In genomic region chr12:109309441-109310246, GRCh38 we compare ENCODE assay signal across 8 cellular contexts. TPM values are rescaled to one million over a fixed set of nuclear protein-coding genes. Genes with fewer than 3 reads are reported as not detected.
DNase-seq lines count a peak whose midpoint lies in the region; ATAC-seq and TF ChIP-seq lines count a peak whose summit lies in the region.

No MANE protein-coding gene starts in this region.

- no peak for TF ChIP-seq POLR2A in IMR-90 (IDR thresholded peaks at IDR 0.05; ENCODE audit: low read depth, low read length)
- no peak for TF ChIP-seq POLR2A in right lobe of liver (IDR thresholded peaks at IDR 0.05)

- H3K27me3 ChIP-seq in IMR-90 (ENCODE audit: control insufficient read depth, insufficient read depth, low read length) (peaks cover 73% of the 10 kb centered on the region), right lobe of liver (no peaks in the 10 kb centered on the region)

- CTCF ChIA-PET in IMR-90 (lab: Yijun Ruan, JAX) = no interaction called here

- no peak overlapping the region for H4K5ac ChIP-seq in IMR-90 (ENCODE audit: low read depth, low read length)

- H3K4me3 ChIP-seq in IMR-90 (ENCODE audit: insufficient read depth, low read depth, low read length) (no peak overlapping the region; the same call in 1 of the 2 replicates), right lobe of liver (peak overlapping the region; percentile 16 to 45 (median 31))

- peaks cover 69 to 88% (median 80%) of the 10 kb centered on the region in 3 donors for H3K27me3 Mint-ChIP-seq in CD14-positive monocyte (ENCODE audit: low read depth in 3 of 3)
- H3K27me3 Mint-ChIP-seq in activated naive CD8-positive, alpha-beta T cell treated with anti-CD3 and anti-CD28 coated beads, Interleukin-2, amount 50 U/mL, for 24 hours = peaks cover 60% of the 10 kb centered on the region
- peaks cover 62% of the 10 kb centered on the region for H3K27me3 Mint-ChIP-seq in type B pancreatic cell

- no peak overlapping the region for H2BK15ac ChIP-seq in IMR-90 (ENCODE audit: low read depth, low read length)

- no peak overlapping the region for H2AK5ac ChIP-seq in IMR-90 (ENCODE audit: low read depth, low read length)

- H3K14ac ChIP-seq in IMR-90 (replicated peaks; ENCODE audit: low read depth, low read length) = no peak overlapping the region

- H4K20me1 ChIP-seq in IMR-90 (ENCODE audit: insufficient read depth, low read length) = no peaks in the 10 kb centered on the region

- H2AK9ac ChIP-seq in IMR-90 (replicated peaks; ENCODE audit: low read depth, low read length, poor library complexity) = no peak overlapping the region

- H3K4me3 Mint-ChIP-seq in CD14-positive monocyte = peak overlapping the region; percentile 73 to 95
- H3K4me3 Mint-ChIP-seq in activated naive CD8-positive, alpha-beta T cell treated with anti-CD3 and anti-CD28 coated beads, Interleukin-2, amount 50 U/mL, for 24 hours = peak overlapping the region; percentile 80
- H3K4me3 Mint-ChIP-seq in type B pancreatic cell = peak overlapping the region; percentile 96

- dilution Hi-C loops in IMR-90 (cut with HindIII; ENCODE audit: low sequenced_read_pairs, unreplicated experiment) = no loop called here

- WGBS in IMR-90 (ENCODE audit: extremely low coverage in 2 of 2, insufficient read length in 1 of 2), 2 experiments = 1% methylated on average over 45 of the region's 95 CpGs; no CpG with 5 or more reads in 1 of the 2 experiments
- 0% methylated on average over 13 of the region's 95 CpGs for WGBS in right lobe of liver (ENCODE audit: insufficient coverage, low coverage, low lambda C conversion rate, missing lambda C conversion rate)

- H3K23ac ChIP-seq in IMR-90 (ENCODE audit: low read depth, low read length) = no peak overlapping the region

- no peak overlapping the region for H4K91ac ChIP-seq in IMR-90 (ENCODE audit: insufficient read depth, low read depth, low read length)

- no peaks in the 10 kb centered on the region for H3K79me1 ChIP-seq in IMR-90 (ENCODE audit: low read depth in 1 of 2, low read length in 2 of 2)

- DNase-seq in CD14-positive monocyte (ENCODE audit: low spot score) (no peak), IMR-90 (no peak), right lobe of liver (no peak), type B pancreatic cell (ENCODE audit: extremely low spot score, unreplicated experiment) (no peak), EL (no peak)
- DNase-seq in activated naive CD8-positive, alpha-beta T cell treated with anti-CD3 and anti-CD28 coated beads, Interleukin-2, amount 50 U/mL, for 24 hours = peak; percentile 9

- peak overlapping the region; percentile 75 for H2AFZ ChIP-seq in IMR-90 (replicated peaks; ENCODE audit: low read length, poor library complexity)

- TF ChIP-seq CTCF in CD14-positive monocyte (IDR thresholded peaks at IDR 0.05) (no peak), IMR-90 (conservative IDR thresholded peaks at IDR 0.05; ENCODE audit: low read depth, low read length) (no peak), right lobe of liver (IDR thresholded peaks at IDR 0.05) (no peak), type B pancreatic cell (conservative IDR thresholded peaks at IDR 0.05) (no peak)

- H3K4me1 Mint-ChIP-seq in CD14-positive monocyte (peaks cover 14% of the 10 kb centered on the region), type B pancreatic cell (ENCODE audit: unreplicated experiment) (peaks cover 6% of the 10 kb centered on the region)
- peaks cover 9% of the 10 kb centered on the region for H3K4me1 Mint-ChIP-seq in activated naive CD8-positive, alpha-beta T cell treated with anti-CD3 and anti-CD28 coated beads, Interleukin-2, amount 50 U/mL, for 24 hours

- no peak overlapping the region for H2BK20ac ChIP-seq in IMR-90 (ENCODE audit: low read depth, low read length)

- H3K36me3 ChIP-seq in IMR-90 (ENCODE audit: control insufficient read depth, insufficient read depth, low read length) (no peaks in the 10 kb centered on the region), right lobe of liver (no peaks in the 10 kb centered on the region)

- no peak for TF ChIP-seq RAD21 in IMR-90 (IDR thresholded peaks at IDR 0.05; ENCODE audit: low read length)

- ATAC-seq in IMR-90 (ENCODE audit: low read depth) (peak; percentile 44), right lobe of liver (peak; percentile 36 to 65 (median 64)), HG03520 (IDR thresholded peaks at IDR 0.05; ENCODE audit: unreplicated experiment) (no peak), HG03039 (IDR thresholded peaks at IDR 0.05; ENCODE audit: unreplicated experiment) (no peak)
- ATAC-seq in activated naive CD8-positive, alpha-beta T cell treated with anti-CD3 and anti-CD28 coated beads, Interleukin-2, amount 50 U/mL, for 24 hours = no peak

- peak overlapping the region; percentile 67; the same call in 1 of the 2 replicates for H3K4me2 ChIP-seq in IMR-90 (ENCODE audit: low read depth, low read length)

- H3K4ac ChIP-seq in IMR-90 (ENCODE audit: low read depth, low read length) = no peak overlapping the region

- H2BK120ac ChIP-seq in IMR-90 (ENCODE audit: low read depth, low read length) = no peak overlapping the region

- BruUV-seq in IMR-90 (replicated peaks; lab: Mats Ljungman, UMichigan) = no TSS peak

- H3K9me3 Mint-ChIP-seq in CD14-positive monocyte (peaks cover 0 to 9% (median 3%) of the 10 kb centered on the region in 7 donors), type B pancreatic cell (no peaks in the 10 kb centered on the region)
- no peaks in the 10 kb centered on the region for H3K9me3 Mint-ChIP-seq in activated naive CD8-positive, alpha-beta T cell treated with anti-CD3 and anti-CD28 coated beads, Interleukin-2, amount 50 U/mL, for 24 hours

- H3K9me3 ChIP-seq in IMR-90 (ENCODE audit: control insufficient read depth, insufficient read depth, low read length) = no peaks in the 10 kb centered on the region
- H3K9me3 ChIP-seq in right lobe of liver = no peaks in the 10 kb centered on the region

- H3K36me3 Mint-ChIP-seq in CD14-positive monocyte = peaks cover 0 to 5% of the 10 kb centered on the region in 2 donors
- H3K36me3 Mint-ChIP-seq in activated naive CD8-positive, alpha-beta T cell treated with anti-CD3 and anti-CD28 coated beads, Interleukin-2, amount 50 U/mL, for 24 hours (ENCODE audit: low read depth) = no peaks in the 10 kb centered on the region
- H3K36me3 Mint-ChIP-seq in type B pancreatic cell = no peaks in the 10 kb centered on the region

- H3K9ac ChIP-seq in IMR-90 (ENCODE audit: low read depth, low read length) = no peak overlapping the region

- no peak overlapping the region for H2BK5ac ChIP-seq in IMR-90 (ENCODE audit: low read depth, low read length, poor library complexity, severe bottlenecking)

- H4K8ac ChIP-seq in IMR-90 (ENCODE audit: low read depth in 2 of 2, low read length in 2 of 2) = no peak overlapping the region

- H3K18ac ChIP-seq in IMR-90 (ENCODE audit: low read depth, low read length) = no peak overlapping the region

- no peaks in the 10 kb centered on the region for H3K9me1 ChIP-seq in IMR-90 (ENCODE audit: insufficient read depth, low read length)

- intact Hi-C loops in CD14-positive monocyte (cut with micrococcal nuclease) (no loop called here), IMR-90 (cut with micrococcal nuclease) (no loop called here), right lobe of liver (cut with DNase I) (no loop called here)

- POLR2A ChIA-PET in IMR-90 (lab: Charles Lee; ENCODE audit: unreplicated experiment) = no interaction called here

- H3K4me1 ChIP-seq in IMR-90 (ENCODE audit: control insufficient read depth, insufficient read depth, low read length) = no peaks in the 10 kb centered on the region; the same call in 1 of the 2 replicates
- H3K4me1 ChIP-seq in right lobe of liver = peaks cover 0 to 13% (median under 1%) of the 10 kb centered on the region in 4 donors

- H3K27ac Mint-ChIP-seq in CD14-positive monocyte (no peak overlapping the region), type B pancreatic cell (peak overlapping the region; percentile 88)
- H3K27ac Mint-ChIP-seq in activated naive CD8-positive, alpha-beta T cell treated with anti-CD3 and anti-CD28 coated beads, Interleukin-2, amount 50 U/mL, for 24 hours = no peak overlapping the region

- in situ Hi-C loops in IMR-90 (cut with MboI; ENCODE audit: low sequenced_read_pairs) = no loop called here

- H3K56ac ChIP-seq in IMR-90 (ENCODE audit: extremely low read depth, insufficient read depth, low read length) = no peak overlapping the region

- no peak overlapping the region for H3K27ac ChIP-seq in IMR-90 (ENCODE audit: insufficient read depth, low read length)
- no peak overlapping the region for H3K27ac ChIP-seq in right lobe of liver

TF ChIP-seq in IMR-90, 13 proteins besides CTCF, POLR2A, EP300 and RAD21 (continues in another document):
- TF ChIP-seq MXI1 (IDR thresholded peaks at IDR 0.05; ENCODE audit: borderline replicate concordance, low read depth, low read length) (no peak), RCOR1 (IDR thresholded peaks at IDR 0.05; ENCODE audit: insufficient replicate concordance, low read length) (no peak), BHLHE40 (IDR thresholded peaks at IDR 0.05; ENCODE audit: low read depth, low read length) (no peak), CEBPB (IDR thresholded peaks at IDR 0.05; ENCODE audit: low read depth, low read length) (no peak), ELK1 (IDR thresholded peaks at IDR 0.05; ENCODE audit: borderline replicate concordance, low read depth, low read length) (no peak), SMC3 (IDR thresholded peaks at IDR 0.05; ENCODE audit: low read depth, low read length) (no peak), NFE2L2 (IDR thresholded peaks at IDR 0.05; ENCODE audit: low read depth, low read length) (no peak)

RNA-seq across cellular contexts. Expression of gene FOXN4, which starts 0.6 kb away (rescaled TPM):
- polyA plus RNA-seq in CD14-positive monocyte (not detected), IMR-90 (2012; rRNA removed) (not detected in 2 replicates)
- total RNA-seq in IMR-90 (2012; rRNA removed) (not detected in 2 replicates), right lobe of liver (under 1 TPM in 4 of 6 experiments, not detected in 2; 0.06 to 0.86 (median 0.15) TPM), type B pancreatic cell (ENCODE audit: low replicate concordance) (2.0 and 2.6 TPM in 2 replicates)
- not detected in 2 replicates for polyA plus RNA-seq in IMR-90 (2012; cell fraction: cytosol; rRNA removed)
- polyA plus RNA-seq in IMR-90 (2012; cell fraction: nucleus; rRNA removed; ENCODE audit: low replicate concordance) = not detected in 2 replicates

RNA-seq across cellular contexts. Expression of gene MYO1H, which starts 38.1 kb away (rescaled TPM):
- polyA plus RNA-seq in CD14-positive monocyte (not detected), IMR-90 (2012; rRNA removed) (not detected in 2 replicates)
- total RNA-seq in IMR-90 (2012; rRNA removed) (not detected in 2 replicates), right lobe of liver (not detected), type B pancreatic cell (ENCODE audit: low replicate concordance) (0.72 and 0.79 TPM in 2 replicates)
- not detected in 2 replicates for polyA plus RNA-seq in IMR-90 (2012; cell fraction: cytosol; rRNA removed)
- 0.08 TPM in 1 of 2 replicates, not detected in the other for polyA plus RNA-seq in IMR-90 (2012; cell fraction: nucleus; rRNA removed; ENCODE audit: low replicate concordance)

Comparison
In these comparisons a context has a peak if more than half of its experiments do, and no peak if none do; other contexts are left out.
1. ATAC-seq: peak in IMR-90 (single experiment) and right lobe of liver (4 of 4); none in activated naive CD8-positive, alpha-beta T cell treated with anti-CD3 and anti-CD28 coated beads, Interleukin-2, amount 50 U/mL, for 24 hours (single experiment), HG03520 (single experiment) and HG03039 (single experiment).
2. Peak in every context shown above with its lines, with median percentiles within 50 percentile points of each other: H3K4me3 Mint-ChIP-seq.